20 cellular contexts compared by ENCODE assay signal in the genomic region with DNA sequence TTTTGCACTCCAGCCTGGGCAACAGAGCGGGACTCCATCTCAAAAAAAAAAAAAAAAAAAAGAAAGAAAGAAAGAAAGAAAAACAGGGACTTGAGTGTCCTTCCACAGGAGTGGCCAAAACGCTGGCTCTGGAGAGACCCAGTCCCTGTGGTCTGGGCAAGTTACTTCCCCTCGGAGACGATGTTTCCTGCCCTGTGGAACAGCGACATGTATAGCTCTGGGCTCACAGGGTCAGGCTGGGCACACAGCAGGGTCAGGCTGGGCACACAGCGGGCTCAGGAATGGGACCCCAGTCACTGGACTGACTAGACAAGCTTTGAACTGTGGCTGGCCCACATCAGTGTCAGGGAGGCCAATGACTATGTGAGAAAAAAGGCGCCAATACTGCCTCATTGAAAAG.
A peak's percentile ranks its signal among the peaks of the same experiment; 100 is the strongest.
DNase-seq lines count a peak whose midpoint lies in the region; ATAC-seq and TF ChIP-seq lines count a peak whose summit lies in the region.
"Had no signal": no experiment of that assay in that cellular context is flagged by ENCODE, and none has a peak within 500 bp of the region (broad histone marks: within the 10 kb centered on the region; RNA-seq: fewer than 3 reads in every experiment).

No MANE protein-coding gene starts in this region.

- H3K27ac ChIP-seq in Panc1 (ENCODE audit: low read length), result no peak overlapping the region
- H3K27ac ChIP-seq in dorsolateral prefrontal cortex, result peak overlapping the region in 54 of 59 donors; percentile 18 to 99 (median 97)
- H3K27ac ChIP-seq in substantia nigra (ENCODE audit: low read depth, low read length, poor library complexity, severe bottlenecking), result peak overlapping the region; percentile 64
- H3K27ac ChIP-seq in adrenal gland, result peak overlapping the region in 2 of 5 donors; percentile 60 to 79
- H3K27ac ChIP-seq: KMS-11, prostate gland, testis had no signal

- DNase-seq in Panc1 (ENCODE audit: low read depth, low spot score) (no peak), dorsolateral prefrontal cortex (no peak), substantia nigra (lab: John Stamatoyannopoulos, UW) (no peak), EL (no peak), adrenal gland (no peak), inferior parietal cortex (ENCODE audit: extremely low spot score) (no peak)
- DNase-seq: activated CD4-positive, alpha-beta T cell treated with anti-CD3 and anti-CD28 coated beads for 36 hours; COR-L47; endodermal cell; glutamatergic neuron; naive B cell; NCI-H2081 treated with DMSO at 0.1 percent for 48 hours; stimulated activated CD8-positive, alpha-beta memory T cell treated with anti-CD3 and anti-CD28 coated beads, Interleukin-4, amount 100 ng/mL, for 48 hours; SW 1271; testis had no signal

- in situ Hi-C loops in Panc1 (cut with HindIII; ENCODE audit: low pct_unique_long_range_greater_than_20kb, low sequenced_read_pairs), result no loop called here

- H3K36me3 ChIP-seq in Panc1 (ENCODE audit: control insufficient read depth, insufficient read depth, low read length) (no peaks in the 10 kb centered on the region), adrenal gland (replicated peaks in 1 of 2) (peaks cover 0 to 10% of the 10 kb centered on the region in 2 donors)
- H3K36me3 ChIP-seq: prostate gland had no signal

- TSS peak; percentile 63 for BruUV-seq in Panc1 (replicated peaks; lab: Mats Ljungman, UMichigan)

- POLR2A ChIA-PET in Panc1 (lab: Charles Lee), result no interaction called here

- H3K4me1 ChIP-seq in Panc1 (ENCODE audit: control insufficient read depth, insufficient read depth, low read length), result peaks cover 8% of the 10 kb centered on the region
- peaks cover 23 to 82% of the 10 kb centered on the region in 2 donors for H3K4me1 ChIP-seq in adrenal gland (replicated peaks in 1 of 2)

- H3K27ac Mint-ChIP-seq in nephron, result peak overlapping the region; percentile 82 to 98 (median 96)
- H3K27ac Mint-ChIP-seq: activated CD4-positive, alpha-beta T cell treated with anti-CD3 and anti-CD28 coated beads for 36 hours; endodermal cell had no signal

- H3K9me3 ChIP-seq in Panc1 (ENCODE audit: control insufficient read depth, insufficient read depth, low read depth, low read length), result no peaks in the 10 kb centered on the region
- H3K9me3 ChIP-seq in adrenal gland (replicated peaks in 1 of 3), result no peaks in the 10 kb centered on the region
- H3K9me3 ChIP-seq: prostate gland, testis had no signal

- TF ChIP-seq CTCF in Panc1 (IDR thresholded peaks at IDR 0.05), result no peak
- TF ChIP-seq CTCF in dorsolateral prefrontal cortex (IDR thresholded peaks at IDR 0.05 in 54 of 56, conservative IDR thresholded peaks at IDR 0.05 in 2 of 56; ENCODE audit: low read depth in 1 of 56, partially characterized antibody in 56 of 56), result no peak
- no peak for TF ChIP-seq CTCF in nephron (IDR thresholded peaks at IDR 0.05; ENCODE audit: unreplicated experiment in 3 of 3)
- no peak for TF ChIP-seq CTCF in adrenal gland (IDR thresholded peaks at IDR 0.05)

- no peak for TF ChIP-seq POLR2A in adrenal gland (IDR thresholded peaks at IDR 0.05)

- 66 to 78% (median 76%) methylated on average over 7 of the region's 7 CpGs for WGBS in adrenal gland, 4 donors

- H3K9me3 Mint-ChIP-seq in nephron, result no peaks in the 10 kb centered on the region
- H3K9me3 Mint-ChIP-seq: activated T-helper 17 cell treated with anti-CD3 and anti-CD28 coated beads, Interleukin-2, amount 50 U/mL, for 72 hours; central memory CD8-positive, alpha-beta T cell; endodermal cell; naive B cell had no signal

- CTCF ChIA-PET in Panc1 (lab: Charles Lee), result no interaction called here

- no peak overlapping the region for H3K4me3 Mint-ChIP-seq in nephron
- H3K4me3 Mint-ChIP-seq: activated CD4-positive, alpha-beta T cell treated with anti-CD3 and anti-CD28 coated beads for 36 hours; activated T-helper 17 cell treated with anti-CD3 and anti-CD28 coated beads, Interleukin-2, amount 50 U/mL, for 72 hours; central memory CD8-positive, alpha-beta T cell; endodermal cell; naive B cell had no signal

- H3K4me3 ChIP-seq in Panc1 (ENCODE audit: low read depth in 2 of 2, low read length in 2 of 2) (no peak overlapping the region), dorsolateral prefrontal cortex (no peak overlapping the region), adrenal gland (no peak overlapping the region)
- H3K4me3 ChIP-seq: prostate gland, testis had no signal

- ATAC-seq in Panc1, result no peak
- ATAC-seq: activated CD4-positive, alpha-beta T cell treated with anti-CD3 and anti-CD28 coated beads for 36 hours; activated T-helper 17 cell treated with anti-CD3 and anti-CD28 coated beads, Interleukin-2, amount 50 U/mL, for 72 hours had no signal

- H3K27me3 Mint-ChIP-seq in nephron (ENCODE audit: low read depth), result no peaks in the 10 kb centered on the region
- H3K27me3 Mint-ChIP-seq: activated CD4-positive, alpha-beta T cell treated with anti-CD3 and anti-CD28 coated beads for 36 hours; activated T-helper 17 cell treated with anti-CD3 and anti-CD28 coated beads, Interleukin-2, amount 50 U/mL, for 72 hours; central memory CD8-positive, alpha-beta T cell; naive B cell had no signal

- no peaks in the 10 kb centered on the region for H3K27me3 ChIP-seq in Panc1 (ENCODE audit: control insufficient read depth, insufficient read depth, low read length)
- no peaks in the 10 kb centered on the region for H3K27me3 ChIP-seq in dorsolateral prefrontal cortex
- H3K27me3 ChIP-seq in adrenal gland, result no peaks in the 10 kb centered on the region
- H3K27me3 ChIP-seq: testis had no signal

- H3K36me3 Mint-ChIP-seq in nephron (ENCODE audit: low read depth), result peaks cover 16% of the 10 kb centered on the region
- H3K36me3 Mint-ChIP-seq: naive B cell had no signal

- intact Hi-C loops in Panc1 (cut with micrococcal nuclease; ENCODE audit: unreplicated experiment) (no loop called here), dorsolateral prefrontal cortex (cut with DNase I) (no loop called here), adrenal gland (cut with DNase I) (no loop called here)

- peaks cover 41% of the 10 kb centered on the region for H3K4me1 Mint-ChIP-seq in nephron
- H3K4me1 Mint-ChIP-seq: activated CD4-positive, alpha-beta T cell treated with anti-CD3 and anti-CD28 coated beads for 36 hours; activated T-helper 17 cell treated with anti-CD3 and anti-CD28 coated beads, Interleukin-2, amount 50 U/mL, for 72 hours; central memory CD8-positive, alpha-beta T cell had no signal
